Comparison of ENCODE assay signal across 2 cellular contexts in the genomic region with DNA sequence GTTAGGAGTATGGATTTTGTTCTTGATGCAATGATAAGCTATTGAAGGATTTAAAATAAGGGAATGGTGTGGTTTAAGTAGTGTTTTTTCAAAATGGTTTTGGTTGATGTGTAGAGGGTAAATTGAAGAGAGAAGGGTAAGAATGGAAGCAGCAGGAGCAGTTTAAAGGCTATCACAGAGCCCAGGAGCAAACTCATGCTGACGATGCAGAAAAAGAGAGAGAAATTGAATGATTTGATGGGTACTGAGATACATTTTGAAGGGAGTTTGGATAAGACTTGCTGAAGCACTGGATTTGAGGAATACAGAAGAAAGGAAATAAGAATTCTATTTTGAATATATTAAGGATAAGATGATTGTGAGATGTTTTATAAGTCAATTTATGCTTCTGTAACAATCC.
A peak's percentile ranks its signal among the peaks of the same experiment; 100 is the strongest.
TF ChIP-seq lines count a peak whose summit lies in the region.

No MANE protein-coding gene starts in this region.

TF ChIP-seq in HepG2, 621 proteins besides CTCF, POLR2A, EP300 and RAD21 (continued from another document):
- TF ChIP-seq, protein P1, sequence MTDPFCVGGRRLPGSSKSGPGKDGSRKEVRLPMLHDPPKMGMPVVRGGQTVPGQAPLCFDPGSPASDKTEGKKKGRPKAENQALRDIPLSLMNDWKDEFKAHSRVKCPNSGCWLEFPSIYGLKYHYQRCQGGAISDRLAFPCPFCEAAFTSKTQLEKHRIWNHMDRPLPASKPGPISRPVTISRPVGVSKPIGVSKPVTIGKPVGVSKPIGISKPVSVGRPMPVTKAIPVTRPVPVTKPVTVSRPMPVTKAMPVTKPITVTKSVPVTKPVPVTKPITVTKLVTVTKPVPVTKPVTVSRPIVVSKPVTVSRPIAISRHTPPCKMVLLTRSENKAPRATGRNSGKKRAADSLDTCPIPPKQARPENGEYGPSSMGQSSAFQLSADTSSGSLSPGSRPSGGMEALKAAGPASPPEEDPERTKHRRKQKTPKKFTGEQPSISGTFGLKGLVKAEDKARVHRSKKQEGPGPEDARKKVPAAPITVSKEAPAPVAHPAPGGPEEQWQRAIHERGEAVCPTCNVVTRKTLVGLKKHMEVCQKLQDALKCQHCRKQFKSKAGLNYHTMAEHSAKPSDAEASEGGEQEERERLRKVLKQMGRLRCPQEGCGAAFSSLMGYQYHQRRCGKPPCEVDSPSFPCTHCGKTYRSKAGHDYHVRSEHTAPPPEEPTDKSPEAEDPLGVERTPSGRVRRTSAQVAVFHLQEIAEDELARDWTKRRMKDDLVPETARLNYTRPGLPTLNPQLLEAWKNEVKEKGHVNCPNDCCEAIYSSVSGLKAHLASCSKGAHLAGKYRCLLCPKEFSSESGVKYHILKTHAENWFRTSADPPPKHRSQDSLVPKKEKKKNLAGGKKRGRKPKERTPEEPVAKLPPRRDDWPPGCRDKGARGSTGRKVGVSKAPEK (CRISPR knock-in tag; IDR thresholded peaks at IDR 0.05; ENCODE audit: borderline replicate concordance), result no peak
- TF ChIP-seq, protein P2, sequence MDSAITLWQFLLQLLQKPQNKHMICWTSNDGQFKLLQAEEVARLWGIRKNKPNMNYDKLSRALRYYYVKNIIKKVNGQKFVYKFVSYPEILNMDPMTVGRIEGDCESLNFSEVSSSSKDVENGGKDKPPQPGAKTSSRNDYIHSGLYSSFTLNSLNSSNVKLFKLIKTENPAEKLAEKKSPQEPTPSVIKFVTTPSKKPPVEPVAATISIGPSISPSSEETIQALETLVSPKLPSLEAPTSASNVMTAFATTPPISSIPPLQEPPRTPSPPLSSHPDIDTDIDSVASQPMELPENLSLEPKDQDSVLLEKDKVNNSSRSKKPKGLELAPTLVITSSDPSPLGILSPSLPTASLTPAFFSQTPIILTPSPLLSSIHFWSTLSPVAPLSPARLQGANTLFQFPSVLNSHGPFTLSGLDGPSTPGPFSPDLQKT (CRISPR knock-in tag; IDR thresholded peaks at IDR 0.05; ENCODE audit: borderline replicate concordance), result no peak

TF ChIP-seq in K562, 482 proteins besides CTCF, POLR2A, EP300 and RAD21 (continued from another document):
- TF ChIP-seq, protein P3, sequence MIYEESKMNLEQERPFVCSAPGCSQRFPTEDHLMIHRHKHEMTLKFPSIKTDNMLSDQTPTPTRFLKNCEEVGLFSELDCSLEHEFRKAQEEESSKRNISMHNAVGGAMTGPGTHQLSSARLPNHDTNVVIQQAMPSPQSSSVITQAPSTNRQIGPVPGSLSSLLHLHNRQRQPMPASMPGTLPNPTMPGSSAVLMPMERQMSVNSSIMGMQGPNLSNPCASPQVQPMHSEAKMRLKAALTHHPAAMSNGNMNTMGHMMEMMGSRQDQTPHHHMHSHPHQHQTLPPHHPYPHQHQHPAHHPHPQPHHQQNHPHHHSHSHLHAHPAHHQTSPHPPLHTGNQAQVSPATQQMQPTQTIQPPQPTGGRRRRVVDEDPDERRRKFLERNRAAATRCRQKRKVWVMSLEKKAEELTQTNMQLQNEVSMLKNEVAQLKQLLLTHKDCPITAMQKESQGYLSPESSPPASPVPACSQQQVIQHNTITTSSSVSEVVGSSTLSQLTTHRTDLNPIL (CRISPR knock-in tag; IDR thresholded peaks at IDR 0.05), result no peak
- TF ChIP-seq ZNF224 (CRISPR knock-in tag; IDR thresholded peaks at IDR 0.05), result no peak
- TF ChIP-seq, protein P4, sequence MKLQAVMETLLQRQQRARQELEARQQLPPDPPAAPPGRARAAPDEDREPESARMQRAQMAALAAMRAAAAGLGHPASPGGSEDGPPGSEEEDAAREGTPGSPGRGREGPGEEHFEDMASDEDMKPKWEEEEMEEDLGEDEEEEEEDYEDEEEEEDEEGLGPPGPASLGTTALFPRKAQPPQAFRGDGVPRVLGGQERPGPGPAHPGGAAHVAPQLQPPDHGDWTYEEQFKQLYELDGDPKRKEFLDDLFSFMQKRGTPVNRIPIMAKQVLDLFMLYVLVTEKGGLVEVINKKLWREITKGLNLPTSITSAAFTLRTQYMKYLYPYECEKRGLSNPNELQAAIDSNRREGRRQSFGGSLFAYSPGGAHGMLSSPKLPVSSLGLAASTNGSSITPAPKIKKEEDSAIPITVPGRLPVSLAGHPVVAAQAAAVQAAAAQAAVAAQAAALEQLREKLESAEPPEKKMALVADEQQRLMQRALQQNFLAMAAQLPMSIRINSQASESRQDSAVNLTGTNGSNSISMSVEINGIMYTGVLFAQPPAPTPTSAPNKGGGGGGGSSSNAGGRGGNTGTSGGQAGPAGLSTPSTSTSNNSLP (IDR thresholded peaks at IDR 0.05; ENCODE audit: borderline replicate concordance, low read depth, low read length), result no peak
- no peak for TF ChIP-seq ZNF699 (CRISPR knock-in tag; IDR thresholded peaks at IDR 0.05; ENCODE audit: insufficient replicate concordance)
- peak; percentile 75 for TF ChIP-seq ZNF316 (IDR thresholded peaks at IDR 0.05)
- TF ChIP-seq C11orf30 (IDR thresholded peaks at IDR 0.05; ENCODE audit: low read depth), result peak; percentile 57; the same call in 1 of the 2 replicates
- no peak for TF ChIP-seq MECOM (CRISPR knock-in tag; IDR thresholded peaks at IDR 0.05)
- TF ChIP-seq ZNF551 (CRISPR knock-in tag; IDR thresholded peaks at IDR 0.05), result no peak
- TF ChIP-seq MBD2 (IDR thresholded peaks at IDR 0.05; ENCODE audit: borderline replicate concordance, low read depth), result no peak
- no peak for TF ChIP-seq EWSR1 (IDR thresholded peaks at IDR 0.05; ENCODE audit: borderline replicate concordance, low read depth, partially characterized antibody)
- TF ChIP-seq, protein P5, sequence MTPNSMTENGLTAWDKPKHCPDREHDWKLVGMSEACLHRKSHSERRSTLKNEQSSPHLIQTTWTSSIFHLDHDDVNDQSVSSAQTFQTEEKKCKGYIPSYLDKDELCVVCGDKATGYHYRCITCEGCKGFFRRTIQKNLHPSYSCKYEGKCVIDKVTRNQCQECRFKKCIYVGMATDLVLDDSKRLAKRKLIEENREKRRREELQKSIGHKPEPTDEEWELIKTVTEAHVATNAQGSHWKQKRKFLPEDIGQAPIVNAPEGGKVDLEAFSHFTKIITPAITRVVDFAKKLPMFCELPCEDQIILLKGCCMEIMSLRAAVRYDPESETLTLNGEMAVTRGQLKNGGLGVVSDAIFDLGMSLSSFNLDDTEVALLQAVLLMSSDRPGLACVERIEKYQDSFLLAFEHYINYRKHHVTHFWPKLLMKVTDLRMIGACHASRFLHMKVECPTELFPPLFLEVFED (CRISPR knock-in tag; conservative IDR thresholded peaks at IDR 0.05), result no peak
- TF ChIP-seq, protein P6, sequence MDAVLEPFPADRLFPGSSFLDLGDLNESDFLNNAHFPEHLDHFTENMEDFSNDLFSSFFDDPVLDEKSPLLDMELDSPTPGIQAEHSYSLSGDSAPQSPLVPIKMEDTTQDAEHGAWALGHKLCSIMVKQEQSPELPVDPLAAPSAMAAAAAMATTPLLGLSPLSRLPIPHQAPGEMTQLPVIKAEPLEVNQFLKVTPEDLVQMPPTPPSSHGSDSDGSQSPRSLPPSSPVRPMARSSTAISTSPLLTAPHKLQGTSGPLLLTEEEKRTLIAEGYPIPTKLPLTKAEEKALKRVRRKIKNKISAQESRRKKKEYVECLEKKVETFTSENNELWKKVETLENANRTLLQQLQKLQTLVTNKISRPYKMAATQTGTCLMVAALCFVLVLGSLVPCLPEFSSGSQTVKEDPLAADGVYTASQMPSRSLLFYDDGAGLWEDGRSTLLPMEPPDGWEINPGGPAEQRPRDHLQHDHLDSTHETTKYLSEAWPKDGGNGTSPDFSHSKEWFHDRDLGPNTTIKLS (IDR thresholded peaks at IDR 0.05; ENCODE audit: borderline replicate concordance, low read depth), result no peak
- no peak for TF ChIP-seq FUS (optimal IDR thresholded peaks at IDR 0.05; ENCODE audit: low read depth, low read length)
- no peak for TF ChIP-seq FOXA3 (CRISPR knock-in tag; conservative IDR thresholded peaks at IDR 0.05 in 1 of 2, IDR thresholded peaks at IDR 0.05 in 1 of 2)
- TF ChIP-seq SIN3B (IDR thresholded peaks at IDR 0.05; ENCODE audit: low read depth), result no peak
- TF ChIP-seq ZNF253 (CRISPR knock-in tag; conservative IDR thresholded peaks at IDR 0.05), result no peak
- TF ChIP-seq CC2D1A (IDR thresholded peaks at IDR 0.05), result no peak
- no peak for TF ChIP-seq DPF2 (IDR thresholded peaks at IDR 0.05)
